Comparison of ENCODE assay signal across 21 cellular contexts in the genomic region with DNA sequence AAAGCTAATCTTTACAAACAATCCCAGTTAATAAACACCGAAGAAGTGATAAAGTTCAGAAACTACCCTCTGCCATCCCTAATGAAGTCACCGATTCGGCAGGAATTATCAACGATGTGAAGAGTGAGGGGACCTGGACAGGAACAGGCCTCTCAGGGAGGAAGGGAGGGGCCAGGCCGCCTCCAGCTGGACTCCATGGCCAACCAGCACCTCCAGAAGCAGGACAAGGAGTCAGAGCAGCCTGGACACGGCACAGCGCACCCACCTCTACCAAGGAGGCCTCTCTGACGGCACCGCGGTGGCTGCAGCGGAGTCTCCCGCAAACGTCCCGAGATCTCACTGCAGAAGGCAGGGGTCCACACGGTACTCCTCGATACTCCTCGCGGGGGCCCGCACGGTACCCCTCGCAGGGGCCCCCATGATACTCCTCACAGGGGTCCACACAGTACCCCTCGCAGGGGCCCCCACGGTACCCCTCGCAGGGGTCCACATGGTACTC. TPM values are rescaled to one million over a fixed set of nuclear protein-coding genes. Genes with fewer than 3 reads are reported as not detected.
DNase-seq lines count a peak whose midpoint lies in the region; ATAC-seq lines count a peak whose summit lies in the region.
"Had no signal": no experiment of that assay in that cellular context is flagged by ENCODE, and none has a peak within 500 bp of the region (broad histone marks: within the 10 kb centered on the region; RNA-seq: fewer than 3 reads in every experiment).

No MANE protein-coding gene starts in this region.

- CTCF ChIA-PET in activated CD4-positive, alpha-beta T cell treated with anti-CD3 and anti-CD28 coated beads for 36 hours (lab: Charles Lee) = no interaction called here

- no peak overlapping the region for H3K4me3 Mint-ChIP-seq in activated CD4-positive, alpha-beta T cell treated with anti-CD3 and anti-CD28 coated beads, Interleukin-2, amount 10 ng/mL, durations not matched to agents 24 days and 14 days
- no peak overlapping the region for H3K4me3 Mint-ChIP-seq in activated CD4-positive, alpha-beta T cell treated with anti-CD3 and anti-CD28 coated beads for 36 hours
- H3K4me3 Mint-ChIP-seq in effector memory CD8-positive, alpha-beta T cell = no peak overlapping the region
- H3K4me3 Mint-ChIP-seq: immature natural killer cell had no signal

- H3K4me1 Mint-ChIP-seq in activated CD4-positive, alpha-beta T cell treated with anti-CD3 and anti-CD28 coated beads, Interleukin-2, amount 10 ng/mL, durations not matched to agents 24 days and 14 days = peaks cover 19% of the 10 kb centered on the region
- peaks cover 40% of the 10 kb centered on the region for H3K4me1 Mint-ChIP-seq in activated CD4-positive, alpha-beta T cell treated with anti-CD3 and anti-CD28 coated beads for 36 hours
- peaks cover 37 to 47% of the 10 kb centered on the region in 2 donors for H3K4me1 Mint-ChIP-seq in effector memory CD8-positive, alpha-beta T cell (ENCODE audit: low read depth in 2 of 2)

- no peak overlapping the region for H3K27ac Mint-ChIP-seq in activated CD4-positive, alpha-beta T cell treated with anti-CD3 and anti-CD28 coated beads, Interleukin-2, amount 10 ng/mL, durations not matched to agents 24 days and 14 days
- no peak overlapping the region for H3K27ac Mint-ChIP-seq in activated CD4-positive, alpha-beta T cell treated with anti-CD3 and anti-CD28 coated beads for 36 hours
- H3K27ac Mint-ChIP-seq in effector memory CD8-positive, alpha-beta T cell = peak overlapping the region; percentile 59 to 65

- intact Hi-C loops in activated CD4-positive, alpha-beta T cell treated with anti-CD3 and anti-CD28 coated beads, Interleukin-2, amount 10 ng/mL, durations not matched to agents 24 days and 14 days (cut with micrococcal nuclease) = no loop called here
- intact Hi-C loops in activated CD4-positive, alpha-beta T cell treated with anti-CD3 and anti-CD28 coated beads for 36 hours (cut with DNase I, micrococcal nuclease) = loop anchor here in 1 of 2 experiments (5.0 kb wide), 1 partner anchor 772 kb away; no protein-coding TSS in a partner anchor

- H3K9me3 Mint-ChIP-seq in activated CD4-positive, alpha-beta T cell treated with anti-CD3 and anti-CD28 coated beads, Interleukin-2, amount 10 ng/mL, durations not matched to agents 24 days and 14 days = peaks cover 2% of the 10 kb centered on the region
- H3K9me3 Mint-ChIP-seq in activated CD4-positive, alpha-beta T cell treated with anti-CD3 and anti-CD28 coated beads for 36 hours (ENCODE audit: low read depth) = no peaks in the 10 kb centered on the region
- H3K9me3 Mint-ChIP-seq in effector memory CD8-positive, alpha-beta T cell = peaks cover 0 to 2% of the 10 kb centered on the region in 2 donors
- H3K9me3 Mint-ChIP-seq: immature natural killer cell had no signal

- H3K27me3 Mint-ChIP-seq in activated CD4-positive, alpha-beta T cell treated with anti-CD3 and anti-CD28 coated beads, Interleukin-2, amount 10 ng/mL, durations not matched to agents 24 days and 14 days = no peaks in the 10 kb centered on the region
- no peaks in the 10 kb centered on the region for H3K27me3 Mint-ChIP-seq in activated CD4-positive, alpha-beta T cell treated with anti-CD3 and anti-CD28 coated beads for 36 hours
- H3K27me3 Mint-ChIP-seq in effector memory CD8-positive, alpha-beta T cell = no peaks in the 10 kb centered on the region

- H3K36me3 Mint-ChIP-seq in activated CD4-positive, alpha-beta T cell treated with anti-CD3 and anti-CD28 coated beads, Interleukin-2, amount 10 ng/mL, durations not matched to agents 24 days and 14 days (ENCODE audit: low read depth) = peaks cover 7% of the 10 kb centered on the region
- peaks cover 8% of the 10 kb centered on the region for H3K36me3 Mint-ChIP-seq in activated CD4-positive, alpha-beta T cell treated with anti-CD3 and anti-CD28 coated beads for 36 hours (ENCODE audit: low read depth)
- H3K36me3 Mint-ChIP-seq in effector memory CD8-positive, alpha-beta T cell (ENCODE audit: insufficient read depth) = peaks cover 20% of the 10 kb centered on the region
- H3K36me3 Mint-ChIP-seq: immature natural killer cell had no signal

- H3K27ac ChIP-seq in temporal lobe (ENCODE audit: low read depth, low read length) = peak overlapping the region; percentile 27
- H3K27ac ChIP-seq: SJSA1 had no signal

- no peak for ATAC-seq in activated CD4-positive, alpha-beta T cell treated with anti-CD3 and anti-CD28 coated beads for 36 hours
- ATAC-seq in effector memory CD8-positive, alpha-beta T cell (replicated peaks) = no peak
- ATAC-seq in GM21360 (IDR thresholded peaks at IDR 0.05; ENCODE audit: unreplicated experiment) = no peak
- no peak for ATAC-seq in GM21381 (IDR thresholded peaks at IDR 0.05; ENCODE audit: unreplicated experiment)
- ATAC-seq in GM21717 (IDR thresholded peaks at IDR 0.05; ENCODE audit: unreplicated experiment) = no peak
- ATAC-seq: mucosa of descending colon had no signal

- DNase-seq in activated CD4-positive, alpha-beta T cell treated with anti-CD3 and anti-CD28 coated beads, Interleukin-2, amount 10 ng/mL, durations not matched to agents 24 days and 14 days = peak; percentile 57
- no peak for DNase-seq in activated CD4-positive, alpha-beta T cell treated with anti-CD3 and anti-CD28 coated beads for 36 hours
- DNase-seq in effector memory CD8-positive, alpha-beta T cell = no peak
- peak; percentile 10 for DNase-seq in mucosa of gallbladder (ENCODE audit: low spot score)
- DNase-seq: 8988T; activated CD4-positive, alpha-beta T cell treated with anti-CD3 and anti-CD28 coated beads, Interleukin-2, amount 50 U/mL, for 4 hours; activated effector memory CD4-positive, alpha-beta T cell treated with anti-CD3 and anti-CD28 coated beads, Interleukin-2, amount 50 U/mL, for 16 hours; anterior cingulate cortex; DMS79 treated with DMSO at 0.1 percent for 48 hours; glutamatergic neuron; immature natural killer cell; NCI-H1930; stimulated activated CD4-positive, alpha-beta T cell treated with anti-CD3 and anti-CD28 coated beads, Interleukin-15, amount 100 ng/mL, for 24 hours; substantia nigra; T1000 had no signal

- POLR2A ChIA-PET in activated CD4-positive, alpha-beta T cell treated with anti-CD3 and anti-CD28 coated beads for 36 hours (lab: Charles Lee) = no interaction called here

RNA-seq across cellular contexts. Expression of gene TOLLIP, which starts 3.8 kb away (rescaled TPM):
- 32.4 and 38.9 TPM in 2 replicates for total RNA-seq in activated CD4-positive, alpha-beta T cell treated with anti-CD3 and anti-CD28 coated beads, Interleukin-2, amount 10 ng/mL, durations not matched to agents 24 days and 14 days
- total RNA-seq in activated CD4-positive, alpha-beta T cell treated with anti-CD3 and anti-CD28 coated beads for 36 hours = 10 to 100 TPM; 29.6 to 45.8 TPM
- total RNA-seq in mucosa of gallbladder (139 TPM), temporal lobe (21.4 TPM)

Comparison
In these comparisons a context has a peak if more than half of its experiments do, and no peak if none do; other contexts are left out.
1. DNase-seq: peak in activated CD4-positive, alpha-beta T cell treated with anti-CD3 and anti-CD28 coated beads, Interleukin-2, amount 10 ng/mL, durations not matched to agents 24 days and 14 days (single experiment) and mucosa of gallbladder (single experiment); none in activated CD4-positive, alpha-beta T cell treated with anti-CD3 and anti-CD28 coated beads for 36 hours (single experiment) and effector memory CD8-positive, alpha-beta T cell (0 of 3).
2. H3K27ac Mint-ChIP-seq: peak in effector memory CD8-positive, alpha-beta T cell (2 of 2); none in activated CD4-positive, alpha-beta T cell treated with anti-CD3 and anti-CD28 coated beads, Interleukin-2, amount 10 ng/mL, durations not matched to agents 24 days and 14 days (single experiment) and activated CD4-positive, alpha-beta T cell treated with anti-CD3 and anti-CD28 coated beads for 36 hours (single experiment).